Comparison of ENCODE assay signal across 15 cellular contexts in genomic region chr4:101064541-101065180, GRCh38.
A peak's percentile ranks its signal among the peaks of the same experiment; 100 is the strongest.
DNase-seq lines count a peak whose midpoint lies in the region; ATAC-seq, FAIRE-seq and TF ChIP-seq lines count a peak whose summit lies in the region.
"Had no signal": no experiment of that assay in that cellular context is flagged by ENCODE, and none has a peak within 500 bp of the region (broad histone marks: within the 10 kb centered on the region; RNA-seq: fewer than 3 reads in every experiment).

No MANE protein-coding gene starts in this region.

- no peaks in the 10 kb centered on the region for H3K27me3 Mint-ChIP-seq in mesothelial cell of epicardium (ENCODE audit: low read depth)

- H3K27ac ChIP-seq in HL-60 (replicated peaks) (peak overlapping the region; percentile 73), VCaP (peak overlapping the region; percentile 46), dorsolateral prefrontal cortex (peak overlapping the region in 41 of 59 donors; percentile 3 to 80 (median 47))

- intact Hi-C loops in dorsolateral prefrontal cortex (cut with DNase I): no loop called here

- H3K4me1 Mint-ChIP-seq in mesothelial cell of epicardium: no peaks in the 10 kb centered on the region

- no peak for DNase-seq in D721Med (ENCODE audit: insufficient read length, low spot score)
- DNase-seq in HL-60 (ENCODE audit: low read depth in 1 of 2, low spot score in 1 of 2): no peak
- no peak for DNase-seq in dorsolateral prefrontal cortex
- no peak for DNase-seq in mesothelial cell of epicardium (ENCODE audit: low spot score in 2 of 2, unreplicated experiment in 2 of 2)
- DNase-seq: CD8-positive, alpha-beta T cell; COR-L47; DND-41; HCEC 1CT; HFFc6 had no signal

- peak; percentile 94 for FAIRE-seq in D721Med (lab: Jason Lieb, UNC)
- FAIRE-seq: K562 had no signal

- peaks cover 2% of the 10 kb centered on the region for H3K36me3 Mint-ChIP-seq in mesothelial cell of epicardium

- ATAC-seq in GM19351 (IDR thresholded peaks at IDR 0.05; ENCODE audit: unreplicated experiment): no peak
- no peak for ATAC-seq in GM18907 (IDR thresholded peaks at IDR 0.05; ENCODE audit: unreplicated experiment)
- no peak for ATAC-seq in GM18502 (IDR thresholded peaks at IDR 0.05; ENCODE audit: poor library complexity, unreplicated experiment)
- ATAC-seq: CD8-positive, alpha-beta T cell; K562 had no signal

- no peak overlapping the region for H3K27ac Mint-ChIP-seq in mesothelial cell of epicardium
- H3K27ac Mint-ChIP-seq: CD14-positive monocyte; CD8-positive, alpha-beta T cell; HFFc6 had no signal

- no peaks in the 10 kb centered on the region for H3K27me3 ChIP-seq in HL-60 (ENCODE audit: insufficient read depth, poor library complexity, severe bottlenecking)
- H3K27me3 ChIP-seq in dorsolateral prefrontal cortex: no peaks in the 10 kb centered on the region

- H3K9me3 Mint-ChIP-seq in mesothelial cell of epicardium: no peaks in the 10 kb centered on the region
- H3K9me3 Mint-ChIP-seq: CD14-positive monocyte; CD8-positive, alpha-beta T cell; HFFc6 had no signal

- H3K4me3 Mint-ChIP-seq in mesothelial cell of epicardium: no peak overlapping the region
- H3K4me3 Mint-ChIP-seq: CD14-positive monocyte; CD8-positive, alpha-beta T cell; HFFc6 had no signal

- H3K4me3 ChIP-seq in HL-60 (replicated peaks; ENCODE audit: insufficient read depth, low read length): no peak overlapping the region
- H3K4me3 ChIP-seq in dorsolateral prefrontal cortex: no peak overlapping the region
- H3K4me3 ChIP-seq: K562 had no signal

- TF ChIP-seq CTCF in D721Med (IDR thresholded peaks at IDR 0.05; ENCODE audit: insufficient read depth, missing control alignments): no peak
- no peak for TF ChIP-seq CTCF in HL-60 (IDR thresholded peaks at IDR 0.05; ENCODE audit: insufficient read depth, low read length)
- TF ChIP-seq CTCF in VCaP (conservative IDR thresholded peaks at IDR 0.05): no peak
- TF ChIP-seq CTCF in dorsolateral prefrontal cortex (IDR thresholded peaks at IDR 0.05 in 54 of 56, conservative IDR thresholded peaks at IDR 0.05 in 2 of 56; ENCODE audit: low read depth in 1 of 56, partially characterized antibody in 56 of 56): no peak
- no peak for TF ChIP-seq CTCF in mesothelial cell of epicardium (IDR thresholded peaks at IDR 0.05; ENCODE audit: unreplicated experiment)
